3 cellular contexts compared by ENCODE assay signal in the genomic region with DNA sequence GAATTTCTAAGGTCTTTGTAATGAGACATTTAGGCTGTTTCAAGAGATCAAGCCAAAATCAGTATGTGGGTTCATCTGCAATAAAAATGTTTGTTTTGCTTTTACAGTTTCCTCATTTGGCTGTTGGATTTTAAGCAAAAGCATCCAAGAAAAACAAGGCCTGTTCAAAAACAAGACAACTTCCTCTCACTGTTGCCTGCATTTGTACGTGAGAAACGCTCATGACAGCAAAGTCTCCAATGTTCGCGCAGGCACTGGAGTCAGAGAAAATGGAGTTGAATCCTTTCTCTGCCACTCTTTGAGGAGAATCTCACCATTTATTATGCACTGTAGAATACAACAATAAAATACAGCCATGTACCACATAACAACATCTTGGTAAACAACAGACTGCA. TPM values are rescaled to one million over a fixed set of nuclear protein-coding genes. Genes with fewer than 3 reads are reported as not detected.
"Had no signal": no experiment of that assay in that cellular context is flagged by ENCODE, and none has a peak within 500 bp of the region (broad histone marks: within the 10 kb centered on the region; RNA-seq: fewer than 3 reads in every experiment).

No MANE protein-coding gene starts in this region.

RNA-seq across cellular contexts. Expression of gene RHD, which starts 56.5 kb away (rescaled TPM):
- total RNA-seq: OCI-LY7, PC-3, SJSA1 had no signal
